20 cellular contexts compared by ENCODE assay signal in the genomic region with DNA sequence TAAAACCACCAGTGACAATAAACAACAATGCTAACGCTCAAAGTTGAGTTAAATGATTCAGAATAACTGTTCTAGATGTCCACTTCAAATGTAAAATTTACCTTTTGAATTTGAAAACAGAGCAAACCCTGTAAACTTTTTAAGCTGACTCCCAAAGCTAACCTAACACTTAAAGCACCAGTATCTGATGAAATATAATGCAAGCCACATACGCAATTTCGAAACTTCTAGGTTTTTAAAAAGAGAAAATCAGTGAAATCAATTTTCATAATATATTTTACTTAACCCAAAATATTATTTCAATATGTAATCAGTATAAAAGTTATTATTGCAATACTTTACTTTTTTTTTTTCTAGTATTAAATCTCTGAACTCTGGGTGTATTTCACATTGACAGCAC.
DNase-seq lines count a peak whose midpoint lies in the region; ATAC-seq, FAIRE-seq and TF ChIP-seq lines count a peak whose summit lies in the region.
"Had no signal": no experiment of that assay in that cellular context is flagged by ENCODE, and none has a peak within 500 bp of the region (broad histone marks: within the 10 kb centered on the region; RNA-seq: fewer than 3 reads in every experiment).

No MANE protein-coding gene starts in this region.

- H3K4me1 Mint-ChIP-seq in activated CD8-positive, alpha-beta memory T cell treated with anti-CD3 and anti-CD28 coated beads, Interleukin-2, amount 10 ng/mL, durations not matched to agents 7 days and 5 days: peaks cover 5% of the 10 kb centered on the region
- H3K4me1 Mint-ChIP-seq in T-cell: peaks cover 0 to 3% (median 0%) of the 10 kb centered on the region in 3 donors

- intact Hi-C loops in left cardiac atrium (cut with DNase I) (loop anchor here in 1 of 2 donors (5.0 kb wide), 1 partner anchor 91 kb away; no protein-coding TSS in a partner anchor), K562 (cut with micrococcal nuclease) (no loop called here)

- TF ChIP-seq EP300 in K562 (IDR thresholded peaks at IDR 0.05; ENCODE audit: low read length): no peak

- no peak overlapping the region for H3K4me3 Mint-ChIP-seq in activated CD8-positive, alpha-beta memory T cell treated with anti-CD3 and anti-CD28 coated beads, Interleukin-2, amount 10 ng/mL, durations not matched to agents 7 days and 5 days
- no peak overlapping the region for H3K4me3 Mint-ChIP-seq in T-cell
- H3K4me3 Mint-ChIP-seq: CD14-positive monocyte; CD4-positive, alpha-beta memory T cell; GM23338; HFFc6 had no signal

- no peaks in the 10 kb centered on the region for H3K36me3 Mint-ChIP-seq in activated CD8-positive, alpha-beta memory T cell treated with anti-CD3 and anti-CD28 coated beads, Interleukin-2, amount 10 ng/mL, durations not matched to agents 7 days and 5 days
- H3K36me3 Mint-ChIP-seq in T-cell: no peaks in the 10 kb centered on the region
- H3K36me3 Mint-ChIP-seq: CD14-positive monocyte; CD4-positive, alpha-beta memory T cell had no signal

- BruUV-seq in K562 (replicated peaks; lab: Mats Ljungman, UMichigan): no TSS peak

- peak overlapping the region; percentile 80 for H3K27ac ChIP-seq in cardiac muscle cell
- no peak overlapping the region for H3K27ac ChIP-seq in K562 (ENCODE audit: extremely low read depth, low read depth, low read length)
- H3K27ac ChIP-seq: 22Rv1, BLaER1 had no signal

- no peak for TF ChIP-seq RAD21 in K562 (CRISPR knock-in tag; conservative IDR thresholded peaks at IDR 0.05 in 1 of 2, IDR thresholded peaks at IDR 0.05 in 1 of 2)

- H3K79me2 ChIP-seq in K562 (ENCODE audit: control insufficient read depth, insufficient read depth, low read length): no peaks in the 10 kb centered on the region

- H3K4me2 ChIP-seq in K562 (ENCODE audit: insufficient read depth, low read length): no peak overlapping the region
- H3K4me2 ChIP-seq: BLaER1, GM23338 had no signal

- H3K9me1 ChIP-seq in K562 (ENCODE audit: control insufficient read depth, insufficient read depth, low read length): no peaks in the 10 kb centered on the region

- no peaks in the 10 kb centered on the region for H3K27me3 ChIP-seq in cardiac muscle cell
- H3K27me3 ChIP-seq in K562 (ENCODE audit: control insufficient read depth in 2 of 2, insufficient read depth in 2 of 2, low read length in 2 of 2): no peaks in the 10 kb centered on the region; a peak in 1 of 5 replicates
- H3K27me3 ChIP-seq: BLaER1 had no signal

- no peaks in the 10 kb centered on the region for H3K9me3 Mint-ChIP-seq in activated CD8-positive, alpha-beta memory T cell treated with anti-CD3 and anti-CD28 coated beads, Interleukin-2, amount 10 ng/mL, durations not matched to agents 7 days and 5 days (ENCODE audit: low read depth)
- H3K9me3 Mint-ChIP-seq in T-cell: no peaks in the 10 kb centered on the region
- H3K9me3 Mint-ChIP-seq: CD14-positive monocyte; CD4-positive, alpha-beta memory T cell; GM23338; HFFc6 had no signal

- WGBS in K562 (ENCODE audit: insufficient coverage, low coverage, missing lambda C conversion rate): 2% methylated on average over 3 of the region's 3 CpGs

- POLR2A ChIA-PET in K562 (lab: Yijun Ruan, JAX): no interaction called here
- POLR2A ChIA-PET in T-cell (lab: Charles Lee): no interaction called here

- no peak for TF ChIP-seq POLR2A in K562 (conservative IDR thresholded peaks at IDR 0.05)

- no peak overlapping the region for H3K27ac Mint-ChIP-seq in activated CD8-positive, alpha-beta memory T cell treated with anti-CD3 and anti-CD28 coated beads, Interleukin-2, amount 10 ng/mL, durations not matched to agents 7 days and 5 days
- H3K27ac Mint-ChIP-seq in T-cell: no peak overlapping the region
- H3K27ac Mint-ChIP-seq: CD4-positive, alpha-beta memory T cell; GM23338; HFFc6 had no signal

- H3K4me3 ChIP-seq in cardiac muscle cell (no peak overlapping the region), K562 (no peak overlapping the region)
- H3K4me3 ChIP-seq: BLaER1, GM23338 had no signal

- H3K36me3 ChIP-seq in cardiac muscle cell (no peaks in the 10 kb centered on the region), K562 (ENCODE audit: control insufficient read depth, insufficient read depth, low read length) (no peaks in the 10 kb centered on the region)
- H3K36me3 ChIP-seq: BLaER1 had no signal

- ATAC-seq in left cardiac atrium (no peak), K562 (no peak), T-cell (replicated peaks in 1 of 4) (no peak)
- no peak for ATAC-seq in activated CD8-positive, alpha-beta memory T cell treated with anti-CD3 and anti-CD28 coated beads, Interleukin-2, amount 10 ng/mL, durations not matched to agents 7 days and 5 days
- ATAC-seq: GM23338, HCT116 had no signal

- H4K20me1 ChIP-seq in K562 (replicated peaks; ENCODE audit: control insufficient read depth, insufficient read depth, low read length): no peaks in the 10 kb centered on the region
- H4K20me1 ChIP-seq: BLaER1 had no signal

- FAIRE-seq in K562 (lab: Jason Lieb, UNC): no peak
- FAIRE-seq: GM12892, GM18507 had no signal

- no peak overlapping the region for H2AFZ ChIP-seq in K562 (ENCODE audit: low read depth, low read length)
- H2AFZ ChIP-seq: GM23338 had no signal

- in situ Hi-C loops in K562 (cut with MboI): no loop called here

- DNase-seq in cardiac muscle cell (ENCODE audit: low read depth in 1 of 2, low spot score in 1 of 2): no peak
- DNase-seq in left cardiac atrium: no peak
- peak; percentile 59 for DNase-seq in OCI-M1 (lab: John Stamatoyannopoulos, UW)
- no peak for DNase-seq in K562 (ENCODE audit: extremely low read depth in 1 of 4, low spot score in 3 of 4)
- DNase-seq in UCSD-AML1 (lab: John Stamatoyannopoulos, UW; ENCODE audit: unreplicated experiment): no peak
- DNase-seq in activated CD8-positive, alpha-beta memory T cell treated with anti-CD3 and anti-CD28 coated beads, Interleukin-2, amount 10 ng/mL, durations not matched to agents 7 days and 5 days: no peak
- no peak for DNase-seq in T-cell
- DNase-seq: CD4-positive, alpha-beta memory T cell; DMS153; DMS79; GDM1; H7; HFFc6 had no signal

- CTCF ChIA-PET in K562 (lab: Yijun Ruan, JAX; ENCODE audit: low intra/inter-chr PET ratio) (no interaction called here), T-cell (lab: Charles Lee) (interaction anchor here in 1 of 2 donors (0.6 kb wide), 1 partner anchor 1899 kb away, joined by 4 read pairs; no protein-coding TSS in a partner anchor)
- CTCF ChIA-PET in activated CD8-positive, alpha-beta memory T cell treated with anti-CD3 and anti-CD28 coated beads, Interleukin-2, amount 10 ng/mL, durations not matched to agents 7 days and 5 days (lab: Charles Lee): interaction anchor here (1.8 kb wide), 1 partner anchor 9 kb away, joined by 5 read pairs; no protein-coding TSS in a partner anchor

- TF ChIP-seq CTCF in cardiac muscle cell (IDR thresholded peaks at IDR 0.05; ENCODE audit: low read depth, low read length): no peak
- no peak for TF ChIP-seq CTCF in K562 (IDR thresholded peaks at IDR 0.05 in 2 of 3, conservative IDR thresholded peaks at IDR 0.05 in 1 of 3; ENCODE audit: insufficient read depth in 2 of 3, low read depth in 1 of 3, low read length in 3 of 3)

- H3K4me1 ChIP-seq in cardiac muscle cell (ENCODE audit: low read depth): peaks cover 31% of the 10 kb centered on the region
- H3K4me1 ChIP-seq in K562 (replicated peaks in 1 of 2; ENCODE audit: control insufficient read depth in 2 of 2, insufficient read depth in 2 of 2, low read length in 2 of 2): no peaks in the 10 kb centered on the region

- peaks cover 4% of the 10 kb centered on the region for H3K27me3 Mint-ChIP-seq in activated CD8-positive, alpha-beta memory T cell treated with anti-CD3 and anti-CD28 coated beads, Interleukin-2, amount 10 ng/mL, durations not matched to agents 7 days and 5 days
- no peaks in the 10 kb centered on the region for H3K27me3 Mint-ChIP-seq in T-cell
- H3K27me3 Mint-ChIP-seq: CD4-positive, alpha-beta memory T cell had no signal

- no peak overlapping the region for H3K9ac ChIP-seq in K562 (ENCODE audit: insufficient read depth in 1 of 2, low read depth in 2 of 2, low read length in 2 of 2)
- H3K9ac ChIP-seq: BLaER1 had no signal

- H3K9me3 ChIP-seq in cardiac muscle cell (ENCODE audit: low read depth) (no peaks in the 10 kb centered on the region), K562 (replicated peaks; ENCODE audit: control insufficient read depth, insufficient read depth, low read depth, low read length) (no peaks in the 10 kb centered on the region)
- H3K9me3 ChIP-seq: BLaER1 had no signal

TF ChIP-seq in K562, 482 proteins besides CTCF, POLR2A, EP300 and RAD21 (continues in another document):
- TF ChIP-seq HCFC1 (IDR thresholded peaks at IDR 0.05; ENCODE audit: low read depth, low read length) (no peak), STAT5B (CRISPR knock-in tag; IDR thresholded peaks at IDR 0.05) (no peak), LEF1 (IDR thresholded peaks at IDR 0.05) (peak; percentile 20; the same call in 1 of the 2 replicates), NR1H2 (CRISPR knock-in tag; IDR thresholded peaks at IDR 0.05) (no peak), CEBPG (CRISPR knock-in tag; IDR thresholded peaks at IDR 0.05) (0 out of 2 replicates have a peak, but pooled peaks have one; percentile 8), CEBPG (tag; conservative IDR thresholded peaks at IDR 0.05 in 1 of 2, IDR thresholded peaks at IDR 0.05 in 1 of 2) (peak; percentile 90 to 95), TRIM24 (IDR thresholded peaks at IDR 0.05) (peak; percentile 45; a peak in 2 of 4 replicates), TCF7L2 (IDR thresholded peaks at IDR 0.05; ENCODE audit: low read depth, low read length) (no peak), NCOA2 (IDR thresholded peaks at IDR 0.05; ENCODE audit: partially characterized antibody in 2 of 2) (no peak), CEBPB (tag; IDR thresholded peaks at IDR 0.05) (0 out of 2 replicates have a peak, but pooled peaks have one; percentile 20), SMC3 (conservative IDR thresholded peaks at IDR 0.05; ENCODE audit: insufficient read depth, low read depth, low read length) (no peak), GTF2E2 (tag; IDR thresholded peaks at IDR 0.05) (no peak), ZNF778 (CRISPR knock-in tag; IDR thresholded peaks at IDR 0.05) (no peak)
- TF ChIP-seq, protein P1, sequence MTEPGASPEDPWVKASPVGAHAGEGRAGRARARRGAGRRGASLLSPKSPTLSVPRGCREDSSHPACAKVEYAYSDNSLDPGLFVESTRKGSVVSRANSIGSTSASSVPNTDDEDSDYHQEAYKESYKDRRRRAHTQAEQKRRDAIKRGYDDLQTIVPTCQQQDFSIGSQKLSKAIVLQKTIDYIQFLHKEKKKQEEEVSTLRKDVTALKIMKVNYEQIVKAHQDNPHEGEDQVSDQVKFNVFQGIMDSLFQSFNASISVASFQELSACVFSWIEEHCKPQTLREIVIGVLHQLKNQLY (CRISPR knock-in tag; conservative IDR thresholded peaks at IDR 0.05): no peak
